ENCODE assay signal across 8 cellular contexts in the genomic region with DNA sequence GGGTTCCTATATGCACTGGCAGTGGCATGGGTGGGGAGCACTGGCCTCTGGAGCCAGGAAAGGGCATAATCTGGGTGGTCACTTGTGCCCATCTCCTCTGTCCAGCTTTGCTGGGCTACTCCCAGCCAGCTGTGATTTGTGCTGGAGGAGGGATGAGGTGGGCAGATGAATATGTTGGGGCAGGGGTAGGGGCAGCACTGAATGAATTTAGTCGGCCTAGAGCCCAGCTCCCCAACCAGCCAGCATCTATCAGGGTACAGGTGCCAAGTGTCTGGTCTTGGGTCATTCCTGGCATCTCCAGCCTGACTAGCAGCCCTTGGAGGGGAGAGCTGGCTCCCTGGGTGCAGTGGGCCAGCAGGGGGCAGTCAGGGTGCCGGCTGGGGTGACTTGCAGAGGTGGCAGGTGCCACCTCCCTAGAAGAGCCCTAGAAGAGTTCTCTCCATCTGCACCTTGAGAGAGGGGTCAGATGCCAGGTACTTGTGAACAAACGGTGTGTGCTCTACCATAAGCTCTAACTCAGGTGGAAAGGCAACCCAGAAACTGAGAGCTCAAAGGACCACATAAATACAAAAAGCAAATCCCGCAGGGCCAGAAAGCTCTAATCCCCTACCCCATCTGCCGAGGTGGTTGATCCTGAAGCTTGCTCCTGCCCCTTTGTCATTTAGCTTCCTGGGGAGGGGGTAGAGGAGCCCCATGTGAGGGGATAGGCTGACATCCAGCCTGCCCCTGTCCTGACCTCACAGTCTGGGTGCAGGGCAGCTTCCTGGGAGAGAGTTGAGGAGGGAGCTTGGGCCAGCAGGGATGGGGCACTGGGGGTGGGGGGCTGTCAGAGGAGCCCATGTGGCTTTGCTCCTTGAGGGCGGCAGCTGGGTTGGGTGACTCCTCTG. TPM values are rescaled to one million over a fixed set of nuclear protein-coding genes. Genes with fewer than 3 reads are reported as not detected.
A peak's percentile ranks its signal among the peaks of the same experiment; 100 is the strongest.
DNase-seq lines count a peak whose midpoint lies in the region; ATAC-seq and TF ChIP-seq lines count a peak whose summit lies in the region.

No MANE protein-coding gene starts in this region.

- peak; percentile 8 to 25 for DNase-seq in activated CD4-positive, alpha-beta T cell treated with anti-CD3 and anti-CD28 coated beads for 24 hours (ENCODE audit: low read depth in 2 of 2)
- no peak for DNase-seq in activated CD4-positive, alpha-beta T cell treated with anti-CD3 and anti-CD28 coated beads for 4 hours
- peak; percentile 3 for DNase-seq in OCI-LY7 (ENCODE audit: low spot score)
- DNase-seq in fibroblast of pulmonary artery (ENCODE audit: low read depth): peak; percentile 17
- peak in 1 of 2 donors; percentile 50 for DNase-seq in psoas muscle
- DNase-seq in T-helper 1 cell: no peak
- DNase-seq in middle frontal gyrus (ENCODE audit: extremely low spot score, low spot score): no peak

- WGBS in psoas muscle, 3 donors: 39 to 53% (median 52%) methylated on average over 6 of the region's 6 CpGs

- POLR2A ChIA-PET in OCI-LY7 (lab: Charles Lee): no interaction called here

- H3K4me3 ChIP-seq in OCI-LY7 (ENCODE audit: low read depth, low read length, poor library complexity, severe bottlenecking): no peak overlapping the region
- H3K4me3 ChIP-seq in fibroblast of pulmonary artery (replicated peaks; ENCODE audit: low read depth, low read length): no peak overlapping the region
- H3K4me3 ChIP-seq in psoas muscle: no peak overlapping the region

- CTCF ChIA-PET in OCI-LY7 (lab: Charles Lee; ENCODE audit: unreplicated experiment): no interaction called here

- no peaks in the 10 kb centered on the region for H3K9me2 ChIP-seq in OCI-LY7 (ENCODE audit: insufficient read depth, low read length)

- no peak overlapping the region for H3K4me2 ChIP-seq in OCI-LY7 (ENCODE audit: low read length)

- H3K27ac ChIP-seq in OCI-LY7 (ENCODE audit: low read depth, low read length, poor library complexity, severe bottlenecking): no peak overlapping the region
- H3K27ac ChIP-seq in psoas muscle: no peak overlapping the region

- no peaks in the 10 kb centered on the region for H3K9me3 ChIP-seq in OCI-LY7 (ENCODE audit: low read length)
- H3K9me3 ChIP-seq in psoas muscle: no peaks in the 10 kb centered on the region

- H3K36me3 ChIP-seq in OCI-LY7 (ENCODE audit: insufficient read depth, low read length): no peaks in the 10 kb centered on the region
- no peaks in the 10 kb centered on the region for H3K36me3 ChIP-seq in psoas muscle (ENCODE audit: insufficient read depth in 1 of 2, low read depth in 1 of 2)

- ATAC-seq in psoas muscle: peak in 2 of 4 donors; percentile 35 to 36
- ATAC-seq in HG03354 (IDR thresholded peaks at IDR 0.05; ENCODE audit: poor library complexity, severe bottlenecking, unreplicated experiment): no peak

- H3K27me3 ChIP-seq in psoas muscle (ENCODE audit: insufficient read depth in 3 of 3, low read length in 2 of 3): peaks cover 0 to 35% (median 5%) of the 10 kb centered on the region in 3 donors

- BruUV-seq in OCI-LY7 (replicated peaks; lab: Mats Ljungman, UMichigan): no TSS peak

- no peak overlapping the region for H2AFZ ChIP-seq in OCI-LY7 (ENCODE audit: low read length)

- H4K20me1 ChIP-seq in OCI-LY7 (ENCODE audit: insufficient read depth, low read length): no peaks in the 10 kb centered on the region

- H3K79me2 ChIP-seq in OCI-LY7 (ENCODE audit: insufficient read depth, low read depth, low read length): no peaks in the 10 kb centered on the region

- H3K4me1 ChIP-seq in OCI-LY7 (ENCODE audit: insufficient read depth, low read length, poor library complexity, severe bottlenecking) (no peaks in the 10 kb centered on the region), psoas muscle (peaks cover 7% of the 10 kb centered on the region)

- intact Hi-C loops in OCI-LY7 (cut with micrococcal nuclease; ENCODE audit: unreplicated experiment): no loop called here
- intact Hi-C loops in psoas muscle (cut with DNase I): loop anchor here in 1 of 2 donors (5.0 kb wide), 1 partner anchor 608 kb away; no protein-coding TSS in a partner anchor

- TF ChIP-seq CTCF in OCI-LY7 (conservative IDR thresholded peaks at IDR 0.05; ENCODE audit: low read length): peak; percentile 56
- TF ChIP-seq CTCF in fibroblast of pulmonary artery (IDR thresholded peaks at IDR 0.05; ENCODE audit: low read length, missing control alignments): peak; percentile 45
- peak; percentile 39 for TF ChIP-seq CTCF in psoas muscle (IDR thresholded peaks at IDR 0.05)

RNA-seq across cellular contexts. Expression of gene SORCS2, which starts 2.2 kb away (rescaled TPM):
- 0.03 TPM in 1 of 2 replicates, not detected in the other for total RNA-seq in OCI-LY7 (2014; rRNA removed; shearing (Covaris generic))
- total RNA-seq in OCI-LY7 (2022) (not detected in 2 replicates), psoas muscle (1 to 10 TPM in 2 of 4 donors, under 1 TPM in 2; 0.36 to 1.5 (median 0.89) TPM)
- polyA plus RNA-seq in psoas muscle: under 1 TPM; 0.18 to 0.32 (median 0.18) TPM

Comparison
In these comparisons a context has a peak if more than half of its experiments do, and no peak if none do; other contexts are left out.
1. DNase-seq: peak in activated CD4-positive, alpha-beta T cell treated with anti-CD3 and anti-CD28 coated beads for 24 hours (2 of 2), OCI-LY7 (single experiment) and fibroblast of pulmonary artery (single experiment); none in activated CD4-positive, alpha-beta T cell treated with anti-CD3 and anti-CD28 coated beads for 4 hours (0 of 2), T-helper 1 cell (0 of 5) and middle frontal gyrus (single experiment).
2. Peak in every context shown above with its lines, with median percentiles within 50 percentile points of each other: CTCF ChIP-seq.